1 cellular context compared by ENCODE assay signal in genomic region chr7:158830211-158830723, GRCh38.
TF ChIP-seq lines count a peak whose summit lies in the region.

No MANE protein-coding gene starts in this region.

TF ChIP-seq in K562, 482 proteins besides CTCF, POLR2A, EP300 and RAD21 (continued from another document):
- peak in 1 of 2 experiments; percentile 53; a peak in 3 of 4 replicates for TF ChIP-seq FOXK2 (conservative IDR thresholded peaks at IDR 0.05 in 1 of 2, IDR thresholded peaks at IDR 0.05 in 1 of 2; ENCODE audit: low read depth in 2 of 2)
- TF ChIP-seq ZC3H4 (CRISPR knock-in tag; IDR thresholded peaks at IDR 0.05; ENCODE audit: borderline replicate concordance): 0 out of 2 replicates have a peak, but pooled peaks have one; percentile 19
- peak; percentile 71; the same call in 1 of the 2 replicates for TF ChIP-seq ZNF766 (CRISPR knock-in tag; conservative IDR thresholded peaks at IDR 0.05)
- peak; percentile 51; the same call in 1 of the 2 replicates for TF ChIP-seq GATA2 (CRISPR knock-in tag; IDR thresholded peaks at IDR 0.05)
- peak; percentile 2 for TF ChIP-seq WHSC1 (IDR thresholded peaks at IDR 0.05; ENCODE audit: low read length)
- TF ChIP-seq NR2C1 (IDR thresholded peaks at IDR 0.05): 0 out of 2 replicates have a peak, but pooled peaks have one; percentile 14
- no peak for TF ChIP-seq NR2C1 (tag; IDR thresholded peaks at IDR 0.05)
- TF ChIP-seq ZBED1 (IDR thresholded peaks at IDR 0.05): 0 out of 2 replicates have a peak, but pooled peaks have one; percentile 8
- no peak for TF ChIP-seq BRD9 (IDR thresholded peaks at IDR 0.05; ENCODE audit: low read depth, partially characterized antibody)
- TF ChIP-seq, protein P1, sequence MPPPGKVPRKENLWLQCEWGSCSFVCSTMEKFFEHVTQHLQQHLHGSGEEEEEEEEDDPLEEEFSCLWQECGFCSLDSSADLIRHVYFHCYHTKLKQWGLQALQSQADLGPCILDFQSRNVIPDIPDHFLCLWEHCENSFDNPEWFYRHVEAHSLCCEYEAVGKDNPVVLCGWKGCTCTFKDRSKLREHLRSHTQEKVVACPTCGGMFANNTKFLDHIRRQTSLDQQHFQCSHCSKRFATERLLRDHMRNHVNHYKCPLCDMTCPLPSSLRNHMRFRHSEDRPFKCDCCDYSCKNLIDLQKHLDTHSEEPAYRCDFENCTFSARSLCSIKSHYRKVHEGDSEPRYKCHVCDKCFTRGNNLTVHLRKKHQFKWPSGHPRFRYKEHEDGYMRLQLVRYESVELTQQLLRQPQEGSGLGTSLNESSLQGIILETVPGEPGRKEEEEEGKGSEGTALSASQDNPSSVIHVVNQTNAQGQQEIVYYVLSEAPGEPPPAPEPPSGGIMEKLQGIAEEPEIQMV (tag; conservative IDR thresholded peaks at IDR 0.05; ENCODE audit: low read depth): no peak
- peak; percentile 58 for TF ChIP-seq SMARCE1 (IDR thresholded peaks at IDR 0.05)
- TF ChIP-seq SMARCC2 (IDR thresholded peaks at IDR 0.05; ENCODE audit: low read depth): no peak
- TF ChIP-seq TEAD4 (IDR thresholded peaks at IDR 0.05; ENCODE audit: low read length): no peak
- TF ChIP-seq TEAD4 (CRISPR knock-in tag; IDR thresholded peaks at IDR 0.05; ENCODE audit: borderline replicate concordance): no peak
- 0 out of 2 replicates have a peak, but pooled peaks have one; percentile 48 for TF ChIP-seq ESRRA (IDR thresholded peaks at IDR 0.05; ENCODE audit: borderline replicate concordance, low read depth)
- peak; percentile 36; the same call in 1 of the 2 replicates for TF ChIP-seq LEF1 (IDR thresholded peaks at IDR 0.05)
- TF ChIP-seq ZKSCAN8 (CRISPR knock-in tag; IDR thresholded peaks at IDR 0.05): no peak; the same call in 1 of the 2 replicates
- TF ChIP-seq MYC (IDR thresholded peaks at IDR 0.05; ENCODE audit: low read depth, low read length): no peak
- TF ChIP-seq MYC (CRISPR knock-in tag; IDR thresholded peaks at IDR 0.05; ENCODE audit: borderline replicate concordance, low read depth): 0 out of 2 replicates have a peak, but pooled peaks have one; percentile 14
- TF ChIP-seq STAT6 (CRISPR knock-in tag; IDR thresholded peaks at IDR 0.05): peak; percentile 39; the same call in 1 of the 2 replicates
- TF ChIP-seq MGA (IDR thresholded peaks at IDR 0.05): no peak
- TF ChIP-seq ZNF644 (tag; IDR thresholded peaks at IDR 0.05; ENCODE audit: low read depth): peak; percentile 59; the same call in 1 of the 2 replicates
- peak; percentile 55; the same call in 1 of the 2 replicates for TF ChIP-seq BACH1 (tag; IDR thresholded peaks at IDR 0.05)
- peak; percentile 68; the same call in 1 of the 2 replicates for TF ChIP-seq ZNF696 (CRISPR knock-in tag; conservative IDR thresholded peaks at IDR 0.05)
- TF ChIP-seq HDAC3 (IDR thresholded peaks at IDR 0.05; ENCODE audit: borderline replicate concordance, partially characterized antibody): peak; percentile 38
- TF ChIP-seq, protein P2, sequence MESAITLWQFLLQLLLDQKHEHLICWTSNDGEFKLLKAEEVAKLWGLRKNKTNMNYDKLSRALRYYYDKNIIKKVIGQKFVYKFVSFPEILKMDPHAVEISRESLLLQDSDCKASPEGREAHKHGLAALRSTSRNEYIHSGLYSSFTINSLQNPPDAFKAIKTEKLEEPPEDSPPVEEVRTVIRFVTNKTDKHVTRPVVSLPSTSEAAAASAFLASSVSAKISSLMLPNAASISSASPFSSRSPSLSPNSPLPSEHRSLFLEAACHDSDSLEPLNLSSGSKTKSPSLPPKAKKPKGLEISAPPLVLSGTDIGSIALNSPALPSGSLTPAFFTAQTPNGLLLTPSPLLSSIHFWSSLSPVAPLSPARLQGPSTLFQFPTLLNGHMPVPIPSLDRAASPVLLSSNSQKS (CRISPR knock-in tag; IDR thresholded peaks at IDR 0.05): no peak
- 0 out of 2 replicates have a peak, but pooled peaks have one; percentile 47 for TF ChIP-seq TOE1 (IDR thresholded peaks at IDR 0.05; ENCODE audit: borderline replicate concordance)
- no peak for TF ChIP-seq TOE1 (CRISPR knock-in tag; IDR thresholded peaks at IDR 0.05; ENCODE audit: borderline replicate concordance, low read depth)
- TF ChIP-seq ETS2 (tag; IDR thresholded peaks at IDR 0.05; ENCODE audit: borderline replicate concordance, poor library complexity, severe bottlenecking): no peak
- TF ChIP-seq HBP1 (CRISPR knock-in tag; IDR thresholded peaks at IDR 0.05): 0 out of 2 replicates have a peak, but pooled peaks have one; percentile 1
- TF ChIP-seq PYGO2 (tag; IDR thresholded peaks at IDR 0.05): 0 out of 2 replicates have a peak, but pooled peaks have one; percentile 13
TF ChIP-seq in K562: peak in this region for 41.
